16 cellular contexts compared by ENCODE assay signal in genomic region chr14:61197416-61197815, GRCh38.
DNase-seq lines count a peak whose midpoint lies in the region; ATAC-seq and TF ChIP-seq lines count a peak whose summit lies in the region.
"Had no signal": no experiment of that assay in that cellular context is flagged by ENCODE, and none has a peak within 500 bp of the region (broad histone marks: within the 10 kb centered on the region; RNA-seq: fewer than 3 reads in every experiment).

No MANE protein-coding gene starts in this region.

- H3K4me2 ChIP-seq in IMR-90 (ENCODE audit: low read depth, low read length), result no peak overlapping the region
- H3K4me2 ChIP-seq: GM23338, SK-N-SH had no signal

- H3K9ac ChIP-seq in IMR-90 (ENCODE audit: low read depth, low read length), result no peak overlapping the region
- H3K9ac ChIP-seq: SK-N-SH had no signal

- H3K4me3 ChIP-seq in IMR-90 (ENCODE audit: insufficient read depth, low read depth, low read length) (no peak overlapping the region), psoas muscle (no peak overlapping the region), heart right ventricle (no peak overlapping the region)
- H3K4me3 ChIP-seq: GM12878, GM23338 had no signal

- H3K23ac ChIP-seq in IMR-90 (ENCODE audit: low read depth, low read length), result no peak overlapping the region

- no peaks in the 10 kb centered on the region for H3K79me1 ChIP-seq in IMR-90 (ENCODE audit: low read depth in 1 of 2, low read length in 2 of 2)

- CTCF ChIA-PET in IMR-90 (lab: Yijun Ruan, JAX), result no interaction called here

- no peaks in the 10 kb centered on the region for H3K27me3 ChIP-seq in IMR-90 (ENCODE audit: control insufficient read depth, insufficient read depth, low read length)
- H3K27me3 ChIP-seq in psoas muscle (ENCODE audit: insufficient read depth in 3 of 3, low read length in 2 of 3), result no peaks in the 10 kb centered on the region
- peaks cover 0 to 29% (median 0%) of the 10 kb centered on the region in 7 donors for H3K27me3 ChIP-seq in heart right ventricle
- H3K27me3 ChIP-seq: BE2C had no signal

- no peaks in the 10 kb centered on the region for H3K36me3 ChIP-seq in IMR-90 (ENCODE audit: control insufficient read depth, insufficient read depth, low read length)
- H3K36me3 ChIP-seq in psoas muscle (ENCODE audit: insufficient read depth in 1 of 2, low read depth in 1 of 2), result no peaks in the 10 kb centered on the region
- H3K36me3 ChIP-seq in heart right ventricle, result no peaks in the 10 kb centered on the region
- H3K36me3 ChIP-seq: BE2C had no signal

- H2AFZ ChIP-seq in IMR-90 (replicated peaks; ENCODE audit: low read length, poor library complexity), result no peak overlapping the region
- H2AFZ ChIP-seq: GM23338 had no signal

- H2BK5ac ChIP-seq in IMR-90 (ENCODE audit: low read depth, low read length, poor library complexity, severe bottlenecking), result no peak overlapping the region

- H2BK120ac ChIP-seq in IMR-90 (ENCODE audit: low read depth, low read length), result no peak overlapping the region

- no peak overlapping the region for H3K14ac ChIP-seq in IMR-90 (replicated peaks; ENCODE audit: low read depth, low read length)

- in situ Hi-C loops in IMR-90 (cut with MboI; ENCODE audit: low sequenced_read_pairs), result no loop called here

- H2BK15ac ChIP-seq in IMR-90 (ENCODE audit: low read depth, low read length), result no peak overlapping the region

- H3K56ac ChIP-seq in IMR-90 (ENCODE audit: extremely low read depth, insufficient read depth, low read length), result no peak overlapping the region

- no peaks in the 10 kb centered on the region for H3K9me3 ChIP-seq in IMR-90 (ENCODE audit: control insufficient read depth, insufficient read depth, low read length)
- no peaks in the 10 kb centered on the region for H3K9me3 ChIP-seq in psoas muscle
- H3K9me3 ChIP-seq in heart right ventricle, result no peaks in the 10 kb centered on the region
- H3K9me3 ChIP-seq: BE2C, Caco-2, SK-N-SH had no signal

- TF ChIP-seq RAD21 in IMR-90 (IDR thresholded peaks at IDR 0.05; ENCODE audit: low read length), result no peak

- whole genome bisulfite sequencing in IMR-90 (ENCODE audit: extremely low coverage in 2 of 2, insufficient read length in 1 of 2), 2 experiments, result no CpG with 5 or more reads among the region's 4 CpGs
- WGBS in psoas muscle, 3 donors, result 71 to 75% (median 74%) methylated on average over 4 of the region's 4 CpGs
- 67 to 77% methylated on average over 4 of the region's 4 CpGs for WGBS in heart right ventricle, 2 donors

- H3K4ac ChIP-seq in IMR-90 (ENCODE audit: low read depth, low read length), result no peak overlapping the region

- no peak overlapping the region for H3K18ac ChIP-seq in IMR-90 (ENCODE audit: low read depth, low read length)

- H3K9me1 ChIP-seq in IMR-90 (ENCODE audit: insufficient read depth, low read length), result peaks cover 6% of the 10 kb centered on the region

- ATAC-seq in IMR-90 (ENCODE audit: low read depth) (no peak), psoas muscle (no peak), HG03097 (IDR thresholded peaks at IDR 0.05; ENCODE audit: low FRiP score, unreplicated experiment) (no peak), heart right ventricle (no peak)
- ATAC-seq: GM12878, GM23338 had no signal

- H4K8ac ChIP-seq in IMR-90 (ENCODE audit: low read depth in 2 of 2, low read length in 2 of 2), result no peak overlapping the region

- no peak overlapping the region for H2AK9ac ChIP-seq in IMR-90 (replicated peaks; ENCODE audit: low read depth, low read length, poor library complexity)

- no peak for TF ChIP-seq POLR2A in IMR-90 (IDR thresholded peaks at IDR 0.05; ENCODE audit: low read depth, low read length)

- TF ChIP-seq CTCF in IMR-90 (conservative IDR thresholded peaks at IDR 0.05; ENCODE audit: low read depth, low read length) (no peak), psoas muscle (IDR thresholded peaks at IDR 0.05) (no peak), heart right ventricle (IDR thresholded peaks at IDR 0.05) (no peak)

- DNase-seq in NCI-H146 (lab: John Stamatoyannopoulos, UW), result peak; percentile 17
- no peak for DNase-seq in NCI-H146 treated with DMSO at 0.1 percent for 48 hours (lab: John Stamatoyannopoulos, UW; ENCODE audit: unreplicated experiment)
- DNase-seq in IMR-90, result no peak
- DNase-seq in NCI-H69 (lab: John Stamatoyannopoulos, UW), result peak; percentile 54
- no peak for DNase-seq in psoas muscle
- no peak for DNase-seq in T-helper 2 cell
- no peak for DNase-seq in heart right ventricle
- DNase-seq: BE2C; Caco-2; CD4-positive, CD25-positive, alpha-beta regulatory T cell; EL; Right ventricle myocardium superior; SK-N-SH had no signal

- no peaks in the 10 kb centered on the region for H4K20me1 ChIP-seq in IMR-90 (ENCODE audit: insufficient read depth, low read length)

- H3K4me1 ChIP-seq in IMR-90 (ENCODE audit: control insufficient read depth, insufficient read depth, low read length), result peaks cover 8% of the 10 kb centered on the region
- peaks cover 21% of the 10 kb centered on the region for H3K4me1 ChIP-seq in psoas muscle
- H3K4me1 ChIP-seq in heart right ventricle, result no peaks in the 10 kb centered on the region
- H3K4me1 ChIP-seq: BE2C, Caco-2 had no signal

- 0 out of 2 replicates have a peak overlapping the region, but pooled peaks have one; percentile 24 for H2AK5ac ChIP-seq in IMR-90 (ENCODE audit: low read depth, low read length)

- 0 out of 2 replicates have a peak overlapping the region, but pooled peaks have one; percentile 23 for H2BK20ac ChIP-seq in IMR-90 (ENCODE audit: low read depth, low read length)

- POLR2A ChIA-PET in IMR-90 (lab: Charles Lee; ENCODE audit: unreplicated experiment), result no interaction called here

- peak overlapping the region; percentile 48; the same call in 1 of the 2 replicates for H4K5ac ChIP-seq in IMR-90 (ENCODE audit: low read depth, low read length)

- no peak overlapping the region for H4K91ac ChIP-seq in IMR-90 (ENCODE audit: insufficient read depth, low read depth, low read length)

- H3K27ac ChIP-seq in IMR-90 (ENCODE audit: insufficient read depth, low read length) (no peak overlapping the region), psoas muscle (peak overlapping the region; percentile 71), heart right ventricle (no peak overlapping the region)

- intact Hi-C loops in IMR-90 (cut with micrococcal nuclease) (no loop called here), psoas muscle (cut with DNase I) (loop anchor here (5.0 to 10.0 kb wide), 3 partner anchors 163 to 550 kb away; partner anchors contain the start of gene SIX1 (in 1 of the 2)), heart right ventricle (cut with DNase I) (loop anchor here in 1 of 10 donors (2.0 kb wide), 1 partner anchor 37 kb away; no protein-coding TSS in a partner anchor)

- dilution Hi-C loops in IMR-90 (cut with HindIII; ENCODE audit: low sequenced_read_pairs, unreplicated experiment), result no loop called here

- BruUV-seq in IMR-90 (replicated peaks; lab: Mats Ljungman, UMichigan), result no TSS peak

TF ChIP-seq in IMR-90, 13 proteins besides CTCF, POLR2A, EP300 and RAD21:
- no peak for TF ChIP-seq RFX5 (IDR thresholded peaks at IDR 0.05; ENCODE audit: low read depth, low read length)
- TF ChIP-seq USF2 (IDR thresholded peaks at IDR 0.05; ENCODE audit: low read depth, low read length), result no peak
- TF ChIP-seq MAZ (IDR thresholded peaks at IDR 0.05; ENCODE audit: borderline replicate concordance, low read depth, low read length), result no peak
- no peak for TF ChIP-seq SMC3 (IDR thresholded peaks at IDR 0.05; ENCODE audit: low read depth, low read length)
- TF ChIP-seq MAFK (IDR thresholded peaks at IDR 0.05; ENCODE audit: low read depth, low read length), result no peak
- no peak for TF ChIP-seq RCOR1 (IDR thresholded peaks at IDR 0.05; ENCODE audit: insufficient replicate concordance, low read length)
- TF ChIP-seq BHLHE40 (IDR thresholded peaks at IDR 0.05; ENCODE audit: low read depth, low read length), result no peak
- TF ChIP-seq CEBPB (IDR thresholded peaks at IDR 0.05; ENCODE audit: low read depth, low read length), result no peak
- no peak for TF ChIP-seq FOS (IDR thresholded peaks at IDR 0.05; ENCODE audit: low read depth, low read length)
- no peak for TF ChIP-seq ELK1 (IDR thresholded peaks at IDR 0.05; ENCODE audit: borderline replicate concordance, low read depth, low read length)
- TF ChIP-seq NFE2L2 (IDR thresholded peaks at IDR 0.05; ENCODE audit: low read depth, low read length), result no peak
- TF ChIP-seq MXI1 (IDR thresholded peaks at IDR 0.05; ENCODE audit: borderline replicate concordance, low read depth, low read length), result no peak
- TF ChIP-seq CHD1 (IDR thresholded peaks at IDR 0.05; ENCODE audit: low read depth, low read length), result no peak

Comparison
In these comparisons a context has a peak if more than half of its experiments do, and no peak if none do; other contexts are left out.
1. DNase-seq: peak in NCI-H146 (single experiment) and NCI-H69 (single experiment); none in NCI-H146 treated with DMSO at 0.1 percent for 48 hours (single experiment), IMR-90 (single experiment), psoas muscle (0 of 2), T-helper 2 cell (0 of 5) and heart right ventricle (0 of 2).